Comparison of ENCODE assay signal across 2 cellular contexts in the genomic region with DNA sequence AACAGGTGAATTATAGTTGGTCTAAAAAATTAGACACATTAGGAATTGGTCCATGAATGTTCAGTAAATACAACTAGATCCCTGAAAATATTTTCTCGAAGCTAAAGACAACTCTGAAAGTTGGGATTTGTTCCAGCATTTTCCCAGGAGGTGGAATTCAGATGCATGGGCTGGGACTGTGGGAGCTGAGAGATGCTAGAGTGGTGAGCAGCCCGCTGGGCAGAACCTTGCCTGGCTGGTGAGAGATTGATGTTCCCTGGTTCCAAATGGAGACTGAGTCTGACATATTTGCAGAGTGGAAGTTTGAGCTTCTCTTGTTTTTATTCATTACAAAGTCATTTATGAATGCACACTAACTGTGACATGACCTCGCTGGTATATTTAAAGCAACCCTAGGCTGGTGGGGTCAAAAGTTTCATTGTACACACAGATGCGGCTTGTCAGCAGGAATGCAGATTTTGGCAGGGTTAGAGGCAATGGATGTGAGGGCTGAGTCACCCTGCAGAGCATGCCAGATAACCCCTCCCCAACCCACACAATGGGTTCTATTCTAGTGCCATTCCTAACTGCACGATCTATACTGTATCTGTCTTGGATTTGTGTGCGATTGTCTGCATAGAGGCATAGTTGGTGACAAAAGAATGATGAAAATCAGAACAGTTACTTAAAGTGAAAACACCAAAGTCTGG.
TF ChIP-seq lines count a peak whose summit lies in the region.

No MANE protein-coding gene starts in this region.

TF ChIP-seq in K562, 482 proteins besides CTCF, POLR2A, EP300 and RAD21:
- TF ChIP-seq ZFP91 (CRISPR knock-in tag; IDR thresholded peaks at IDR 0.05) (no peak), SIX5 (IDR thresholded peaks at IDR 0.05; ENCODE audit: borderline replicate concordance in 1 of 2, insufficient read depth in 1 of 2, low read depth in 1 of 2, low read length in 2 of 2) (no peak), NKRF (IDR thresholded peaks at IDR 0.05; ENCODE audit: borderline replicate concordance) (no peak), NFE2 (IDR thresholded peaks at IDR 0.05; ENCODE audit: low read depth) (0 out of 2 replicates have a peak, but pooled peaks have one; percentile 27), CBFA2T3 (IDR thresholded peaks at IDR 0.05) (peak; percentile 39), MXI1 (IDR thresholded peaks at IDR 0.05; ENCODE audit: low read depth, low read length) (no peak), ZBTB26 (CRISPR knock-in tag; IDR thresholded peaks at IDR 0.05) (no peak), ARHGAP35 (IDR thresholded peaks at IDR 0.05; ENCODE audit: partially characterized antibody) (no peak), PATZ1 (CRISPR knock-in tag; IDR thresholded peaks at IDR 0.05; ENCODE audit: borderline replicate concordance) (no peak), ZKSCAN1 (IDR thresholded peaks at IDR 0.05; ENCODE audit: low read depth, low read length) (no peak), JUND (IDR thresholded peaks at IDR 0.05; ENCODE audit: borderline replicate concordance, low read depth, low read length) (0 out of 2 replicates have a peak, but pooled peaks have one; percentile 2), JUND (tag; IDR thresholded peaks at IDR 0.05; ENCODE audit: borderline replicate concordance, low read depth, low read length) (no peak), MEIS2 (IDR thresholded peaks at IDR 0.05; ENCODE audit: partially characterized antibody) (no peak)
- TF ChIP-seq, protein P1, sequence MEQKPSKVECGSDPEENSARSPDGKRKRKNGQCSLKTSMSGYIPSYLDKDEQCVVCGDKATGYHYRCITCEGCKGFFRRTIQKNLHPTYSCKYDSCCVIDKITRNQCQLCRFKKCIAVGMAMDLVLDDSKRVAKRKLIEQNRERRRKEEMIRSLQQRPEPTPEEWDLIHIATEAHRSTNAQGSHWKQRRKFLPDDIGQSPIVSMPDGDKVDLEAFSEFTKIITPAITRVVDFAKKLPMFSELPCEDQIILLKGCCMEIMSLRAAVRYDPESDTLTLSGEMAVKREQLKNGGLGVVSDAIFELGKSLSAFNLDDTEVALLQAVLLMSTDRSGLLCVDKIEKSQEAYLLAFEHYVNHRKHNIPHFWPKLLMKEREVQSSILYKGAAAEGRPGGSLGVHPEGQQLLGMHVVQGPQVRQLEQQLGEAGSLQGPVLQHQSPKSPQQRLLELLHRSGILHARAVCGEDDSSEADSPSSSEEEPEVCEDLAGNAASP (IDR thresholded peaks at IDR 0.05) = no peak

TF ChIP-seq in HEK293T, 16 proteins besides CTCF, POLR2A, EP300 and RAD21 (continued from another document):
- TF ChIP-seq ELF4 (IDR thresholded peaks at IDR 0.05) (no peak), BHLHE40 (IDR thresholded peaks at IDR 0.05; ENCODE audit: borderline replicate concordance) (no peak), NFRKB (IDR thresholded peaks at IDR 0.05) (no peak), FOXM1 (IDR thresholded peaks at IDR 0.05; ENCODE audit: borderline replicate concordance) (no peak), SP1 (IDR thresholded peaks at IDR 0.05) (no peak), PKNOX1 (IDR thresholded peaks at IDR 0.05) (no peak), SUZ12 (IDR thresholded peaks at IDR 0.05) (no peak), FOXA1 (IDR thresholded peaks at IDR 0.05) (no peak)
TF ChIP-seq in HEK293T: peak in this region for 0.
